Comparison of ENCODE assay signal across 21 cellular contexts in the genomic region with DNA sequence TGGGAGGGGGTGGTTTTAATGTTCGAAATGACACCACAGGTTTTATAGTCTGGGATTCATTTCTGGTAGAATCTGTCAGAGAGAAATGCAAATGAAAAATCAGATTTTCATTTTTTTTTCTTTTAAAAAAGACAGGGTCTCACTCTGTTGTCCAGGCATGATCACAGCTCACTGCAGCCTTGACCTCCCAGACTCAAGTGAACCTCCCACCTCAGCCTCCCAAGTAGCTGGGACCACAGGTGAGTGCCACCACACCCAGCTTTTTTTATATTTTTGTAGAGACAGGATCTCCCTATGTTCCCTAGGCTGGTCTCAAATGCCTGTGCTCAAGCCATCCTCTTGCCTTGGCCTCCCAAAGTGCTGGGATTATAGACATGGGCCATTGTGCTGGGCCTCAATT. TPM values are rescaled to one million over a fixed set of nuclear protein-coding genes. Genes with fewer than 3 reads are reported as not detected.
A peak's percentile ranks its signal among the peaks of the same experiment; 100 is the strongest.
DNase-seq lines count a peak whose midpoint lies in the region; ATAC-seq and TF ChIP-seq lines count a peak whose summit lies in the region.
"Had no signal": no experiment of that assay in that cellular context is flagged by ENCODE, and none has a peak within 500 bp of the region (broad histone marks: within the 10 kb centered on the region; RNA-seq: fewer than 3 reads in every experiment).

No MANE protein-coding gene starts in this region.

- TF ChIP-seq CTCF in RWPE2 (IDR thresholded peaks at IDR 0.05; ENCODE audit: poor library complexity, severe bottlenecking), result no peak
- no peak for TF ChIP-seq CTCF in fibroblast of lung (conservative IDR thresholded peaks at IDR 0.05 in 1 of 2, IDR thresholded peaks at IDR 0.05 in 1 of 2; ENCODE audit: low read depth in 1 of 2, low read length in 2 of 2)
- TF ChIP-seq CTCF in testis (IDR thresholded peaks at IDR 0.05), result no peak

- DNase-seq in activated naive CD8-positive, alpha-beta T cell treated with anti-CD3 and anti-CD28 coated beads, Interleukin-2, amount 50 U/mL, for 24 hours, result no peak
- DNase-seq in activated naive CD8-positive, alpha-beta T cell treated with anti-CD3 and anti-CD28 coated beads for 36 hours, result no peak
- DNase-seq in RWPE2 (ENCODE audit: low spot score) (no peak), fibroblast of lung (ENCODE audit: low read depth in 2 of 2) (no peak), activated gamma-delta T cell (lab: John Stamatoyannopoulos, UW) (no peak), testis (no peak)
- DNase-seq in activated CD4-positive, alpha-beta T cell treated with anti-CD3 and anti-CD28 coated beads for 48 hours, result no peak
- DNase-seq: activated CD4-positive, alpha-beta T cell treated with anti-CD3 and anti-CD28 coated beads for 1 hour; activated effector memory CD4-positive, alpha-beta T cell treated with Interleukin-2 at 50 U/mL for 16 hours; C1 segment of cervical spinal cord; EL; heart right ventricle; midbrain; NCI-H1436; NCI-H524; nephron progenitor cell; posterior cingulate gyrus; SW 1271 had no signal

- no peak overlapping the region for H3K4me2 ChIP-seq in fibroblast of lung (ENCODE audit: extremely low read depth, insufficient read depth, low read length)
- H3K4me2 ChIP-seq: GM23338 had no signal

- H3K9ac ChIP-seq in fibroblast of lung (ENCODE audit: insufficient read depth, low read length), result no peak overlapping the region

- no peak for TF ChIP-seq POLR2A in testis (IDR thresholded peaks at IDR 0.05)

- H3K9me3 ChIP-seq in RWPE2 (ENCODE audit: severe bottlenecking) (no peaks in the 10 kb centered on the region), fibroblast of lung (ENCODE audit: control insufficient read depth, insufficient read depth, low read depth, low read length) (no peaks in the 10 kb centered on the region), testis (no peaks in the 10 kb centered on the region)
- H3K9me3 ChIP-seq: heart right ventricle had no signal

- H3K36me3 Mint-ChIP-seq in activated naive CD8-positive, alpha-beta T cell treated with anti-CD3 and anti-CD28 coated beads, Interleukin-2, amount 50 U/mL, for 24 hours (ENCODE audit: low read depth), result peaks cover 49% of the 10 kb centered on the region
- peaks cover 35% of the 10 kb centered on the region for H3K36me3 Mint-ChIP-seq in activated naive CD8-positive, alpha-beta T cell treated with anti-CD3 and anti-CD28 coated beads for 36 hours

- no peaks in the 10 kb centered on the region for H3K27me3 Mint-ChIP-seq in activated naive CD8-positive, alpha-beta T cell treated with anti-CD3 and anti-CD28 coated beads, Interleukin-2, amount 50 U/mL, for 24 hours
- H3K27me3 Mint-ChIP-seq in activated naive CD8-positive, alpha-beta T cell treated with anti-CD3 and anti-CD28 coated beads for 36 hours, result no peaks in the 10 kb centered on the region

- peaks cover 81% of the 10 kb centered on the region for H3K36me3 ChIP-seq in RWPE2 (ENCODE audit: low read depth)
- H3K36me3 ChIP-seq in fibroblast of lung (ENCODE audit: control insufficient read depth, insufficient read depth, low read length), result peaks cover 5% of the 10 kb centered on the region
- peaks cover 4% of the 10 kb centered on the region for H3K36me3 ChIP-seq in urinary bladder (ENCODE audit: insufficient read depth)
- no peaks in the 10 kb centered on the region for H3K36me3 ChIP-seq in testis (ENCODE audit: low read depth, missing control alignments)

- ATAC-seq in activated naive CD8-positive, alpha-beta T cell treated with anti-CD3 and anti-CD28 coated beads, Interleukin-2, amount 50 U/mL, for 24 hours, result no peak
- no peak for ATAC-seq in RWPE2 (ENCODE audit: low read depth)
- ATAC-seq: GM23338, heart right ventricle, left lobe of liver had no signal

- no peaks in the 10 kb centered on the region for H3K9me3 Mint-ChIP-seq in activated naive CD8-positive, alpha-beta T cell treated with anti-CD3 and anti-CD28 coated beads, Interleukin-2, amount 50 U/mL, for 24 hours
- no peaks in the 10 kb centered on the region for H3K9me3 Mint-ChIP-seq in activated naive CD8-positive, alpha-beta T cell treated with anti-CD3 and anti-CD28 coated beads for 36 hours
- H3K9me3 Mint-ChIP-seq: nephron progenitor cell had no signal

- peaks cover 22% of the 10 kb centered on the region for H3K4me1 Mint-ChIP-seq in activated naive CD8-positive, alpha-beta T cell treated with anti-CD3 and anti-CD28 coated beads, Interleukin-2, amount 50 U/mL, for 24 hours
- peaks cover 22% of the 10 kb centered on the region for H3K4me1 Mint-ChIP-seq in activated naive CD8-positive, alpha-beta T cell treated with anti-CD3 and anti-CD28 coated beads for 36 hours

- no peak overlapping the region for H3K4me3 ChIP-seq in RWPE2 (ENCODE audit: severe bottlenecking)
- H3K4me3 ChIP-seq in fibroblast of lung (replicated peaks in 1 of 4; ENCODE audit: control extremely low read depth in 1 of 4, insufficient read depth in 1 of 4, low read depth in 3 of 4, low read length in 4 of 4), result no peak overlapping the region
- no peak overlapping the region for H3K4me3 ChIP-seq in urinary bladder (ENCODE audit: low read depth, low read length)
- no peak overlapping the region for H3K4me3 ChIP-seq in testis
- H3K4me3 ChIP-seq: GM23338, heart right ventricle had no signal

- peaks cover 20% of the 10 kb centered on the region for H3K79me2 ChIP-seq in fibroblast of lung (ENCODE audit: control insufficient read depth, insufficient read depth, low read length)

- peak overlapping the region; percentile 80 for H3K27ac ChIP-seq in RWPE2 (ENCODE audit: poor library complexity, severe bottlenecking)
- peak overlapping the region; percentile 8 for H3K27ac ChIP-seq in fibroblast of lung (ENCODE audit: insufficient read depth, low read length)
- H3K27ac ChIP-seq in urinary bladder (ENCODE audit: low read depth), result peak overlapping the region; percentile 2
- H3K27ac ChIP-seq in testis, result no peak overlapping the region
- H3K27ac ChIP-seq: heart right ventricle had no signal

- H3K4me3 Mint-ChIP-seq in activated naive CD8-positive, alpha-beta T cell treated with anti-CD3 and anti-CD28 coated beads, Interleukin-2, amount 50 U/mL, for 24 hours, result no peak overlapping the region
- no peak overlapping the region for H3K4me3 Mint-ChIP-seq in activated naive CD8-positive, alpha-beta T cell treated with anti-CD3 and anti-CD28 coated beads for 36 hours
- H3K4me3 Mint-ChIP-seq: GM23338, nephron progenitor cell had no signal

- intact Hi-C loops in testis (cut with DNase I; ENCODE audit: low total_unique reads), result no loop called here

- H3K4me1 ChIP-seq in RWPE2 (ENCODE audit: insufficient read depth, poor library complexity, severe bottlenecking), result peaks cover 7% of the 10 kb centered on the region
- peaks cover 4% of the 10 kb centered on the region for H3K4me1 ChIP-seq in fibroblast of lung (ENCODE audit: control insufficient read depth, extremely low read depth, insufficient read depth, low read length)
- H3K4me1 ChIP-seq in urinary bladder (ENCODE audit: insufficient read depth), result no peaks in the 10 kb centered on the region
- H3K4me1 ChIP-seq in testis, result peaks cover 8% of the 10 kb centered on the region

- WGBS in urinary bladder, result 52% methylated on average over 1 of the region's 1 CpG
- WGBS in testis, 2 donors, result 89 to 94% methylated on average over 1 of the region's 1 CpG

- H3K27me3 ChIP-seq in RWPE2 (ENCODE audit: insufficient read depth, poor library complexity, severe bottlenecking), result no peaks in the 10 kb centered on the region
- no peaks in the 10 kb centered on the region for H3K27me3 ChIP-seq in fibroblast of lung (ENCODE audit: control insufficient read depth, insufficient read depth, low read length)
- H3K27me3 ChIP-seq in testis, result no peaks in the 10 kb centered on the region
- H3K27me3 ChIP-seq: heart right ventricle had no signal

- H2AFZ ChIP-seq in fibroblast of lung (ENCODE audit: low read length), result no peak overlapping the region
- H2AFZ ChIP-seq: GM23338 had no signal

- H3K27ac Mint-ChIP-seq in activated naive CD8-positive, alpha-beta T cell treated with anti-CD3 and anti-CD28 coated beads, Interleukin-2, amount 50 U/mL, for 24 hours, result peak overlapping the region; percentile 8
- no peak overlapping the region for H3K27ac Mint-ChIP-seq in activated naive CD8-positive, alpha-beta T cell treated with anti-CD3 and anti-CD28 coated beads for 36 hours
- H3K27ac Mint-ChIP-seq: GM23338, nephron progenitor cell had no signal

- no peaks in the 10 kb centered on the region for H4K20me1 ChIP-seq in fibroblast of lung (ENCODE audit: control insufficient read depth, extremely low read depth, insufficient read depth, low read length)

RNA-seq across cellular contexts. Expression of a gene that starts 2.4 kb away (rescaled TPM):
- 10 to 100 TPM; 73.0 to 80.7 TPM for total RNA-seq in activated naive CD8-positive, alpha-beta T cell treated with anti-CD3 and anti-CD28 coated beads for 36 hours
- 32.1 and 40.0 TPM in 2 replicates for total RNA-seq in fibroblast of lung
- polyA plus RNA-seq in fibroblast of lung, result 25.7 and 29.4 TPM in 2 replicates
- polyA plus RNA-seq in fibroblast of lung (2012), result 33.8 and 34.1 TPM in 2 replicates
- polyA minus RNA-seq in fibroblast of lung (ENCODE audit: low replicate concordance), result 35.2 and 46.4 TPM in 2 replicates
- total RNA-seq in urinary bladder, result 92.2 TPM
- polyA plus RNA-seq in urinary bladder, result 36.2 TPM
- total RNA-seq in testis, result 100 to 1,000 TPM; 101 to 110 TPM
- polyA plus RNA-seq in testis (ENCODE audit: insufficient read depth, low read depth, low replicate concordance), result 83.5 TPM

RNA-seq across cellular contexts. Expression of a gene that starts 24.7 kb away (rescaled TPM):
- total RNA-seq in activated naive CD8-positive, alpha-beta T cell treated with anti-CD3 and anti-CD28 coated beads for 36 hours, result 10 to 100 TPM; 84.6 to 88.1 TPM
- 53.2 and 60.9 TPM in 2 replicates for total RNA-seq in fibroblast of lung
- 89.1 and 103 TPM in 2 replicates for polyA plus RNA-seq in fibroblast of lung
- polyA plus RNA-seq in fibroblast of lung (2012), result 66.0 and 68.9 TPM in 2 replicates
- 5.9 and 6.6 TPM in 2 replicates for polyA minus RNA-seq in fibroblast of lung (ENCODE audit: low replicate concordance)
- total RNA-seq in urinary bladder, result 56.3 TPM
- polyA plus RNA-seq in urinary bladder, result 56.3 TPM
- 10 to 100 TPM; 44.5 to 54.3 TPM for total RNA-seq in testis
- 71.0 TPM for polyA plus RNA-seq in testis (ENCODE audit: insufficient read depth, low read depth, low replicate concordance)

RNA-seq across cellular contexts. Expression of a gene that starts 25.0 kb away (rescaled TPM):
- 1 to 10 TPM; 7.8 TPM for total RNA-seq in activated naive CD8-positive, alpha-beta T cell treated with anti-CD3 and anti-CD28 coated beads for 36 hours
- total RNA-seq in fibroblast of lung, result 9.2 and 10.1 TPM in 2 replicates
- polyA plus RNA-seq in fibroblast of lung, result 3.7 and 4.5 TPM in 2 replicates
- 3.3 and 4.0 TPM in 2 replicates for polyA plus RNA-seq in fibroblast of lung (2012)
- polyA minus RNA-seq in fibroblast of lung (ENCODE audit: low replicate concordance), result 5.4 and 7.3 TPM in 2 replicates
- 4.9 TPM for total RNA-seq in urinary bladder
- polyA plus RNA-seq in urinary bladder, result 4.3 TPM
- 1 to 10 TPM; 7.4 to 9.3 TPM for total RNA-seq in testis
- polyA plus RNA-seq in testis (ENCODE audit: insufficient read depth, low read depth, low replicate concordance), result 6.5 TPM

Comparison
In these comparisons a context has a peak if more than half of its experiments do, and no peak if none do; other contexts are left out.
1. H3K27ac ChIP-seq: peak in RWPE2 (single experiment), fibroblast of lung (single experiment) and urinary bladder (single experiment); none in testis (0 of 2).